ENCODE assay signal across 8 cellular contexts in genomic region chr17:10844667-10845387, GRCh38. TPM values are rescaled to one million over a fixed set of nuclear protein-coding genes. Genes with fewer than 3 reads are reported as not detected.
DNase-seq lines count a peak whose midpoint lies in the region; ATAC-seq and TF ChIP-seq lines count a peak whose summit lies in the region.

No MANE protein-coding gene starts in this region.

- H3K4me1 Mint-ChIP-seq in activated CD4-positive, alpha-beta memory T cell treated with anti-CD3 and anti-CD28 coated beads, Interleukin-2, amount 10 ng/mL, durations not matched to agents 7 days and 5 days, result peaks cover 7% of the 10 kb centered on the region

- H3K27ac Mint-ChIP-seq in activated CD4-positive, alpha-beta memory T cell treated with anti-CD3 and anti-CD28 coated beads, Interleukin-2, amount 10 ng/mL, durations not matched to agents 7 days and 5 days, result no peak overlapping the region

- H3K36me3 Mint-ChIP-seq in activated CD4-positive, alpha-beta memory T cell treated with anti-CD3 and anti-CD28 coated beads, Interleukin-2, amount 10 ng/mL, durations not matched to agents 7 days and 5 days (ENCODE audit: low read depth), result no peaks in the 10 kb centered on the region

- H3K4me3 ChIP-seq in lung, result no peak overlapping the region

- peak; percentile 89 for TF ChIP-seq CTCF in lung (IDR thresholded peaks at IDR 0.05; ENCODE audit: control extremely low read depth, extremely low read depth)

- DNase-seq in NCI-H2196 (lab: John Stamatoyannopoulos, UW; ENCODE audit: unreplicated experiment), result peak; percentile 26
- DNase-seq in NCI-H2196 treated with DMSO at 0.1 percent for 48 hours (lab: John Stamatoyannopoulos, UW; ENCODE audit: unreplicated experiment), result no peak
- peak; percentile 76 for DNase-seq in NCI-H2227 (lab: John Stamatoyannopoulos, UW; ENCODE audit: unreplicated experiment)
- DNase-seq in activated CD4-positive, alpha-beta memory T cell treated with anti-CD3 and anti-CD28 coated beads, Interleukin-2, amount 10 ng/mL, durations not matched to agents 7 days and 5 days, result peak; percentile 73
- DNase-seq in ecto neural progenitor cell (ENCODE audit: low spot score), result peak; percentile 85
- peak; percentile 78 for DNase-seq in lung (ENCODE audit: low spot score)
- peak; percentile 56 to 62 for DNase-seq in stimulated activated CD4-positive, alpha-beta T cell treated with anti-CD3 and anti-CD28 coated beads, Interleukin-4, amount 100 ng/mL, for 48 hours (ENCODE audit: low read depth in 2 of 2)

- no peak overlapping the region for H3K27ac ChIP-seq in lung (ENCODE audit: low read depth in 1 of 2, low read length in 1 of 2)

- ATAC-seq in HG02798 (IDR thresholded peaks at IDR 0.05; ENCODE audit: poor library complexity, unreplicated experiment), result peak; percentile 84
- peak; percentile 89 for ATAC-seq in lung (ENCODE audit: insufficient read depth, low FRiP score)

- WGBS in lung, 2 donors, result 4 to 5% methylated on average over 26 to 27 of the region's 27 CpGs

- H3K4me1 ChIP-seq in lung (ENCODE audit: control insufficient read depth in 2 of 2, insufficient read depth in 2 of 2, low read length in 2 of 2), result no peaks in the 10 kb centered on the region

- POLR2A ChIA-PET in activated CD4-positive, alpha-beta memory T cell treated with anti-CD3 and anti-CD28 coated beads, Interleukin-2, amount 10 ng/mL, durations not matched to agents 7 days and 5 days (lab: Charles Lee), result no interaction called here

- peak overlapping the region; percentile 55 for H3K4me3 Mint-ChIP-seq in activated CD4-positive, alpha-beta memory T cell treated with anti-CD3 and anti-CD28 coated beads, Interleukin-2, amount 10 ng/mL, durations not matched to agents 7 days and 5 days

- no peaks in the 10 kb centered on the region for H3K9me3 Mint-ChIP-seq in activated CD4-positive, alpha-beta memory T cell treated with anti-CD3 and anti-CD28 coated beads, Interleukin-2, amount 10 ng/mL, durations not matched to agents 7 days and 5 days

- no peaks in the 10 kb centered on the region for H3K27me3 ChIP-seq in lung (ENCODE audit: control insufficient read depth, insufficient read depth)

- H3K9me3 ChIP-seq in lung (ENCODE audit: control insufficient read depth in 2 of 2, insufficient read depth in 1 of 2, low read length in 1 of 2), result no peaks in the 10 kb centered on the region

- CTCF ChIA-PET in activated CD4-positive, alpha-beta memory T cell treated with anti-CD3 and anti-CD28 coated beads, Interleukin-2, amount 10 ng/mL, durations not matched to agents 7 days and 5 days (lab: Charles Lee), result interaction anchor here (0.6 to 3.6 kb wide), 15 partner anchors 9 to 219 kb away, joined by 3 to 46 read pairs (median 3); no protein-coding TSS in a partner anchor

- no peaks in the 10 kb centered on the region for H3K36me3 ChIP-seq in lung (ENCODE audit: control insufficient read depth in 2 of 2, insufficient read depth in 2 of 2, low read length in 2 of 2)

- H3K27me3 Mint-ChIP-seq in activated CD4-positive, alpha-beta memory T cell treated with anti-CD3 and anti-CD28 coated beads, Interleukin-2, amount 10 ng/mL, durations not matched to agents 7 days and 5 days, result peaks cover 7% of the 10 kb centered on the region

RNA-seq across cellular contexts. Expression of gene PIRT, which starts 6.9 kb away (rescaled TPM):
- not detected for total RNA-seq in activated CD4-positive, alpha-beta memory T cell treated with anti-CD3 and anti-CD28 coated beads, Interleukin-2, amount 10 ng/mL, durations not matched to agents 7 days and 5 days
- under 1 TPM in 1 of 2 donors, not detected in 1; 0.26 TPM for total RNA-seq in lung
- polyA plus RNA-seq in lung, result not detected

RNA-seq across cellular contexts. Expression of gene TMEM238L, which starts 40.9 kb away (rescaled TPM):
- total RNA-seq in activated CD4-positive, alpha-beta memory T cell treated with anti-CD3 and anti-CD28 coated beads, Interleukin-2, amount 10 ng/mL, durations not matched to agents 7 days and 5 days, result not detected
- not detected for total RNA-seq in lung
- under 1 TPM in 1 of 2 donors, not detected in 1; 0.05 TPM for polyA plus RNA-seq in lung
